8 cellular contexts compared by ENCODE assay signal in the genomic region with DNA sequence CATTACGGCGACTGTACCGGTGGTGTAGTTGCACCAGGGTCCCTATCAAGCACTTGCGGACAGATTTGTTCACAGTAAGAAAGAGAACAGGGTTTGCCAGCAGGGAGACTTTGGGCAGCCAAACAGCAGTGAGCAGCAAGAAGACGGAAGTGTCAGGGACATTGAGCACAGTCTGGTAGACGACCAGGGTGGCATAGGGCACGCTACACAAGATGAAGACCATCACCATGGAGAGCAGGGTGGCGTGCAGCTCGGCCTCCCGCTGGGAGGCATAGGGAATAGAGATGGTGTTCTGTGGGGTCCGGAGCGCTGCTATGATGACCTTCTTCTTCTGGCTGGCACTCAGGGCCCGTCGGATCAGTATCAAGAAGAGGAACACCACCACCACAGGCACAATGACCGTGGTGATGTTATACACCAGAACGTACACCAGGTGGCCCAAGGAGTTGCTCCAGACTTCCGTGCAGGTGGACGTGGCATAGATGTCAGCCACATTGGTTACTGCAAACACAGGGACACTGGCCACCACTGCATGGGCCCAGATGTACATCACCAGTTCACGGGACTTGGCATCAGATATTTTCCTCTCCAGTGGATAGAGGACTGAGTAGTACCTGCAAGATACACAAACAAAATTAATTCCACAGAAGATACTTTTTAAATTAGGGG. TPM values are rescaled to one million over a fixed set of nuclear protein-coding genes. Genes with fewer than 3 reads are reported as not detected.
DNase-seq lines count a peak whose midpoint lies in the region; ATAC-seq and TF ChIP-seq lines count a peak whose summit lies in the region.

No MANE protein-coding gene starts in this region.

- no peaks in the 10 kb centered on the region for H3K4me1 ChIP-seq in tibial artery

- DNase-seq in NCI-H146 (lab: John Stamatoyannopoulos, UW) (peak; percentile 44), NCI-H146 treated with DMSO at 0.1 percent for 48 hours (lab: John Stamatoyannopoulos, UW; ENCODE audit: unreplicated experiment) (no peak), NCI-H774 (lab: John Stamatoyannopoulos, UW) (peak; percentile 11), erythroblast (lab: John Stamatoyannopoulos, UW) (peak; percentile 29 to 54), tibial artery (no peak), retina (no peak), mucosa of gallbladder (ENCODE audit: low spot score) (no peak)

- no peak overlapping the region for H3K27ac ChIP-seq in tibial artery

- TF ChIP-seq POLR2A in erythroblast (IDR thresholded peaks at IDR 0.05; ENCODE audit: low read length) = no peak

- ATAC-seq in GM21717 (IDR thresholded peaks at IDR 0.05; ENCODE audit: unreplicated experiment) = peak; percentile 51

- H3K4me3 ChIP-seq in tibial artery = no peak overlapping the region

- H3K36me3 ChIP-seq in tibial artery = peaks cover 16 to 23% (median 20%) of the 10 kb centered on the region in 3 donors

- no peaks in the 10 kb centered on the region for H3K9me3 ChIP-seq in tibial artery

- peak; percentile 6 to 17 for TF ChIP-seq CTCF in tibial artery (IDR thresholded peaks at IDR 0.05)

- intact Hi-C loops in tibial artery (cut with DNase I; ENCODE audit: low total_unique reads) = no loop called here

- H3K27me3 ChIP-seq in tibial artery = no peaks in the 10 kb centered on the region

RNA-seq across cellular contexts. Expression of gene FSIP1, which starts 19.1 kb away (rescaled TPM):
- total RNA-seq in mucosa of gallbladder = 0.81 TPM

Comparison
In these comparisons a context has a peak if more than half of its experiments do, and no peak if none do; other contexts are left out.
1. DNase-seq: peak in NCI-H146 (single experiment), NCI-H774 (single experiment) and erythroblast (2 of 2); none in NCI-H146 treated with DMSO at 0.1 percent for 48 hours (single experiment), tibial artery (0 of 2), retina (single experiment) and mucosa of gallbladder (single experiment).